ENCODE assay signal across 14 cellular contexts in the genomic region with DNA sequence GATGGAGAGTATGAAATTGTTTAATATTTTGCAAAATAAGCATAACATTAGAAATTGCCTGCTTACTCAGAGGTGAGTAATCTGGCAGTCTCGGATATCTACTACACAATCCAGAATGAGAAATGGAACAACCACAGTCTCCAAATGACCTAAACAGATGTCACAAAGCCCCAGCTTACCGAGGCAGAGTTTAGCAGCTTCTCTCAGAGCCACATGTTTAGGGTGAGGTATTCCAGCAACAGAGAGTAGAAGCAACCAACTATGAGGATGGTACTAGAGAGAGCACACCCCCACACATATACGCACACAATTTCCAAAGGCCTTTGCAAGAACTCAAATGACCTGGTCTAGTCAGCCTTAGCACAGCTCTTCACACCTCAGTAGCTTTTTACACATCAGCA.
DNase-seq lines count a peak whose midpoint lies in the region; TF ChIP-seq lines count a peak whose summit lies in the region.
"Had no signal": no experiment of that assay in that cellular context is flagged by ENCODE, and none has a peak within 500 bp of the region (broad histone marks: within the 10 kb centered on the region; RNA-seq: fewer than 3 reads in every experiment).

No MANE protein-coding gene starts in this region.

- intact Hi-C loops in esophagus squamous epithelium (cut with DNase I), result no loop called here

- H3K36me3 ChIP-seq in esophagus squamous epithelium, result no peaks in the 10 kb centered on the region

- TF ChIP-seq POLR2A in esophagus squamous epithelium (IDR thresholded peaks at IDR 0.05), result no peak

- DNase-seq in EL (peak; percentile 75), RPMI7951 (ENCODE audit: low read depth) (peak; percentile 78), fibroblast of mammary gland (ENCODE audit: low read depth) (peak; percentile 97), non-pigmented ciliary epithelial cell (ENCODE audit: low read depth) (peak; percentile 67), superior temporal gyrus (ENCODE audit: extremely low spot score) (no peak), esophagus squamous epithelium (lab: John Stamatoyannopoulos, UW) (no peak), midbrain (lab: John Stamatoyannopoulos, UW) (no peak), Ammon's horn (ENCODE audit: low spot score) (no peak)
- DNase-seq: activated naive CD4-positive, alpha-beta T cell; COR-L47; NCI-H1930; NCI-H526 treated with DMSO at 0.1 percent for 48 hours; SHP77 treated with DMSO at 0.1 percent for 48 hours had no signal

- no peaks in the 10 kb centered on the region for H3K4me1 ChIP-seq in esophagus squamous epithelium

- H3K9me3 ChIP-seq in esophagus squamous epithelium, result no peaks in the 10 kb centered on the region

- 43 to 44% methylated on average over 3 of the region's 3 CpGs for WGBS in esophagus squamous epithelium, 2 donors

- peak overlapping the region in 1 of 4 donors; percentile 19 for H3K27ac ChIP-seq in esophagus squamous epithelium

- no peak for TF ChIP-seq CTCF in fibroblast of mammary gland (conservative IDR thresholded peaks at IDR 0.05; ENCODE audit: control insufficient read depth, insufficient read depth, low read depth, low read length)
- TF ChIP-seq CTCF in esophagus squamous epithelium (IDR thresholded peaks at IDR 0.05), result no peak

- H3K27me3 ChIP-seq in esophagus squamous epithelium, result no peaks in the 10 kb centered on the region

- no peak overlapping the region for H3K4me3 ChIP-seq in fibroblast of mammary gland (ENCODE audit: control insufficient read depth, low read depth, low read length)
- H3K4me3 ChIP-seq in esophagus squamous epithelium, result no peak overlapping the region
- H3K4me3 ChIP-seq: skin epidermis had no signal

Comparison
In these comparisons a context has a peak if more than half of its experiments do, and no peak if none do; other contexts are left out.
1. DNase-seq: peak in EL (single experiment), RPMI7951 (single experiment), fibroblast of mammary gland (single experiment) and non-pigmented ciliary epithelial cell (single experiment); none in superior temporal gyrus (single experiment), esophagus squamous epithelium (single experiment), midbrain (single experiment) and Ammon's horn (single experiment).